ENCODE assay signal across 1 cellular context in genomic region chr1:33849206-33849605, GRCh38.
A peak's percentile ranks its signal among the peaks of the same experiment; 100 is the strongest.
TF ChIP-seq lines count a peak whose summit lies in the region.

No MANE protein-coding gene starts in this region.

TF ChIP-seq in K562, 482 proteins besides CTCF, POLR2A, EP300 and RAD21:
- TF ChIP-seq YY1 (IDR thresholded peaks at IDR 0.05; ENCODE audit: borderline replicate concordance in 1 of 3, control insufficient read depth in 1 of 3, extremely low read depth in 1 of 3, insufficient read depth in 3 of 3, insufficient read length in 1 of 3, insufficient replicate concordance in 2 of 3, low read depth in 1 of 3, low read length in 2 of 3) (no peak), CBFA2T3 (IDR thresholded peaks at IDR 0.05) (0 out of 2 replicates have a peak, but pooled peaks have one; percentile 12)
